23 cellular contexts compared by ENCODE assay signal in genomic region chr2:143333168-143333791, GRCh38.
A peak's percentile ranks its signal among the peaks of the same experiment; 100 is the strongest.
DNase-seq lines count a peak whose midpoint lies in the region; TF ChIP-seq lines count a peak whose summit lies in the region.
"Had no signal": no experiment of that assay in that cellular context is flagged by ENCODE, and none has a peak within 500 bp of the region (broad histone marks: within the 10 kb centered on the region; RNA-seq: fewer than 3 reads in every experiment).

No MANE protein-coding gene starts in this region.

- no peaks in the 10 kb centered on the region for H3K9me3 ChIP-seq in hepatocyte (ENCODE audit: low read depth)
- no peaks in the 10 kb centered on the region for H3K9me3 ChIP-seq in thymus (ENCODE audit: control insufficient read depth)
- H3K9me3 ChIP-seq: HAP-1, heart left ventricle, testis had no signal

- no peak for TF ChIP-seq CTCF in hepatocyte (IDR thresholded peaks at IDR 0.05; ENCODE audit: poor library complexity)
- no peak for TF ChIP-seq CTCF in chondrocyte (IDR thresholded peaks at IDR 0.05)

- peak overlapping the region; percentile 62 for H3K27ac Mint-ChIP-seq in activated naive CD4-positive, alpha-beta T cell treated with anti-CD3 and anti-CD28 coated beads, Interleukin-2, amount 50 U/mL, for 24 hours
- no peak overlapping the region for H3K27ac Mint-ChIP-seq in activated naive CD4-positive, alpha-beta T cell treated with anti-CD3 and anti-CD28 coated beads, Interleukin-2, amount 10 ng/mL, durations not matched to agents 7 days and 5 days
- H3K27ac Mint-ChIP-seq in chondrocyte (ENCODE audit: unreplicated experiment): no peak overlapping the region
- H3K27ac Mint-ChIP-seq: memory B cell had no signal

- H3K4me1 Mint-ChIP-seq in activated naive CD4-positive, alpha-beta T cell treated with anti-CD3 and anti-CD28 coated beads, Interleukin-2, amount 50 U/mL, for 24 hours: peaks cover 78% of the 10 kb centered on the region
- peaks cover 14% of the 10 kb centered on the region for H3K4me1 Mint-ChIP-seq in activated naive CD4-positive, alpha-beta T cell treated with anti-CD3 and anti-CD28 coated beads, Interleukin-2, amount 10 ng/mL, durations not matched to agents 7 days and 5 days
- peaks cover 15% of the 10 kb centered on the region for H3K4me1 Mint-ChIP-seq in chondrocyte (ENCODE audit: low read depth)

- CTCF ChIA-PET in activated naive CD4-positive, alpha-beta T cell treated with anti-CD3 and anti-CD28 coated beads, Interleukin-2, amount 10 ng/mL, durations not matched to agents 7 days and 5 days (lab: Charles Lee): interaction anchor here (0.6 kb wide), 1 partner anchor 222 kb away, joined by 3 read pairs; no protein-coding TSS in a partner anchor

- H2AFZ ChIP-seq in hepatocyte: no peak overlapping the region

- peak overlapping the region; percentile 3 for H3K4me2 ChIP-seq in hepatocyte

- no peaks in the 10 kb centered on the region for H3K4me1 ChIP-seq in hepatocyte (ENCODE audit: insufficient read depth)
- no peaks in the 10 kb centered on the region for H3K4me1 ChIP-seq in thymus (ENCODE audit: control insufficient read depth, insufficient read depth, low read length)
- H3K4me1 ChIP-seq: HAP-1, heart left ventricle, testis had no signal

- DNase-seq in activated naive CD4-positive, alpha-beta T cell treated with anti-CD3 and anti-CD28 coated beads, Interleukin-2, amount 10 ng/mL, durations not matched to agents 7 days and 5 days: no peak
- DNase-seq in NCI-H2227 treated with DMSO at 0.1 percent for 48 hours (lab: John Stamatoyannopoulos, UW): peak; percentile 71
- DNase-seq in hepatocyte (ENCODE audit: low spot score): no peak
- no peak for DNase-seq in RPMI8226
- no peak for DNase-seq in dedifferentiated amniotic fluid mesenchymal stem cell (ENCODE audit: extremely low spot score)
- DNase-seq in chondrocyte (ENCODE audit: low spot score): no peak
- DNase-seq: activated CD4-positive, alpha-beta T cell treated with anti-CD3 and anti-CD28 coated beads for 1 hour; cerebellar nuclear complex; heart left ventricle; Karpas-422; left cardiac atrium; MV-4-11; NCI-H146; NCI-H2171 treated with DMSO at 0.1 percent for 48 hours; nucleus accumbens; Right ventricle myocardium superior; small intestine; T-helper 1 cell; testis had no signal

- no peaks in the 10 kb centered on the region for H3K27me3 Mint-ChIP-seq in activated naive CD4-positive, alpha-beta T cell treated with anti-CD3 and anti-CD28 coated beads, Interleukin-2, amount 50 U/mL, for 24 hours
- no peaks in the 10 kb centered on the region for H3K27me3 Mint-ChIP-seq in activated naive CD4-positive, alpha-beta T cell treated with anti-CD3 and anti-CD28 coated beads, Interleukin-2, amount 10 ng/mL, durations not matched to agents 7 days and 5 days
- H3K27me3 Mint-ChIP-seq in chondrocyte (ENCODE audit: low read depth): no peaks in the 10 kb centered on the region
- H3K27me3 Mint-ChIP-seq: memory B cell had no signal

- peaks cover 7% of the 10 kb centered on the region for H3K36me3 Mint-ChIP-seq in activated naive CD4-positive, alpha-beta T cell treated with anti-CD3 and anti-CD28 coated beads, Interleukin-2, amount 50 U/mL, for 24 hours
- H3K36me3 Mint-ChIP-seq in activated naive CD4-positive, alpha-beta T cell treated with anti-CD3 and anti-CD28 coated beads, Interleukin-2, amount 10 ng/mL, durations not matched to agents 7 days and 5 days: peaks cover 38% of the 10 kb centered on the region
- H3K36me3 Mint-ChIP-seq in chondrocyte (ENCODE audit: low read depth): no peaks in the 10 kb centered on the region

- no peaks in the 10 kb centered on the region for H3K79me2 ChIP-seq in hepatocyte

- H3K36me3 ChIP-seq in hepatocyte (replicated peaks; ENCODE audit: insufficient read depth, low read depth): no peaks in the 10 kb centered on the region
- no peaks in the 10 kb centered on the region for H3K36me3 ChIP-seq in thymus (ENCODE audit: control insufficient read depth, insufficient read depth)
- H3K36me3 ChIP-seq: HAP-1, heart left ventricle had no signal

- no peaks in the 10 kb centered on the region for H3K9me3 Mint-ChIP-seq in activated naive CD4-positive, alpha-beta T cell treated with anti-CD3 and anti-CD28 coated beads, Interleukin-2, amount 50 U/mL, for 24 hours
- no peaks in the 10 kb centered on the region for H3K9me3 Mint-ChIP-seq in activated naive CD4-positive, alpha-beta T cell treated with anti-CD3 and anti-CD28 coated beads, Interleukin-2, amount 10 ng/mL, durations not matched to agents 7 days and 5 days
- no peaks in the 10 kb centered on the region for H3K9me3 Mint-ChIP-seq in chondrocyte (ENCODE audit: low read depth)
- H3K9me3 Mint-ChIP-seq: memory B cell had no signal

- WGBS in hepatocyte (ENCODE audit: low lambda C conversion rate, missing lambda C conversion rate): 67% methylated on average over 9 of the region's 9 CpGs
- 81% methylated on average over 9 of the region's 9 CpGs for WGBS in thymus

- H3K4me3 ChIP-seq in hepatocyte (no peak overlapping the region), thymus (ENCODE audit: low read length) (no peak overlapping the region)
- H3K4me3 ChIP-seq: HAP-1, heart left ventricle, testis had no signal

- H3K27me3 ChIP-seq in hepatocyte (no peaks in the 10 kb centered on the region), thymus (ENCODE audit: control insufficient read depth, insufficient read depth) (no peaks in the 10 kb centered on the region)
- H3K27me3 ChIP-seq: heart left ventricle, testis had no signal

- no peak overlapping the region for H3K27ac ChIP-seq in hepatocyte
- H3K27ac ChIP-seq in thymus (ENCODE audit: low read depth): peak overlapping the region; percentile 9
- H3K27ac ChIP-seq: heart left ventricle, testis had no signal

- H3K9me2 ChIP-seq in hepatocyte (replicated peaks; ENCODE audit: insufficient read depth): no peaks in the 10 kb centered on the region

- no peaks in the 10 kb centered on the region for H4K20me1 ChIP-seq in hepatocyte (ENCODE audit: insufficient read depth, poor library complexity, severe bottlenecking)

- no peak overlapping the region for H3K4me3 Mint-ChIP-seq in activated naive CD4-positive, alpha-beta T cell treated with anti-CD3 and anti-CD28 coated beads, Interleukin-2, amount 50 U/mL, for 24 hours
- no peak overlapping the region for H3K4me3 Mint-ChIP-seq in activated naive CD4-positive, alpha-beta T cell treated with anti-CD3 and anti-CD28 coated beads, Interleukin-2, amount 10 ng/mL, durations not matched to agents 7 days and 5 days
- no peak overlapping the region for H3K4me3 Mint-ChIP-seq in chondrocyte (ENCODE audit: unreplicated experiment)
- H3K4me3 Mint-ChIP-seq: memory B cell had no signal
